11 cellular contexts compared by ENCODE assay signal in the genomic region with DNA sequence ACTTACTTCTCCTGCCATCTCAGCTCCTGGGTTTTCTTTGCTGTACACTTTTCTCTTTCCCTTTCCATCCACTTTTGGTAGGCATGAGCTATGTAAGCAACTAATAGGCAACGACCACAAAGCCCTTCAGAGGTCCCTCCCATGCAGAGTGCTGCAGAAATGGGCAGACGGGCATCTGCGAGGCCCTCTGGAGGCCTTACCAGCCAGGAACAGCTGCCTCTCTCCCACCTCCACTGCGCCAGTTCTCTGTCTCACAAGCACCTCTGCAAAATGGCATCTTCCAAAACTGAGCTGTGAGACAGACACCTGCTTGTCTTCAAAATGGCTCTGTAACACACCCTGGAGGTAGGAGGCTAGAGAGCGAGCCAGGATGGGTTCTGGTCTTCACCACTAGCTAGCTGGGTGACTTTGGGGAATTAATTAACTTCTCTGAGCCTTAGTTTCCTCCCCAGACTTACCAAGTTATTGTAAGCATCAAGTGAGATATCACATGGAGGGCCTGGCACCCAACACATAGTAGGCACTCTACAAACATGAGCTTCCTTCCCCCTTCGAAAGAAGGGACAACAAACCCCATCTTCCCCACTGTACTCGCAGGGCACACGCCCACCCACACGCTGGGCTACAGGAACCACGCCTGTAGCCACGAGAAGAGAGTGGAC.
DNase-seq lines count a peak whose midpoint lies in the region; ATAC-seq and TF ChIP-seq lines count a peak whose summit lies in the region.
"Had no signal": no experiment of that assay in that cellular context is flagged by ENCODE, and none has a peak within 500 bp of the region (broad histone marks: within the 10 kb centered on the region; RNA-seq: fewer than 3 reads in every experiment).

No MANE protein-coding gene starts in this region.

- in situ Hi-C loops in Panc1 (cut with HindIII; ENCODE audit: low pct_unique_long_range_greater_than_20kb, low sequenced_read_pairs): no loop called here

- peaks cover 54% of the 10 kb centered on the region for H3K79me2 ChIP-seq in hepatocyte

- 91% methylated on average over 11 of the region's 11 CpGs for whole genome bisulfite sequencing in hepatocyte (ENCODE audit: low lambda C conversion rate, missing lambda C conversion rate)

- no peaks in the 10 kb centered on the region for H3K27me3 ChIP-seq in Panc1 (ENCODE audit: control insufficient read depth, insufficient read depth, low read length)
- H3K27me3 ChIP-seq in hepatocyte: no peaks in the 10 kb centered on the region
- H3K27me3 ChIP-seq: colonic mucosa had no signal

- peak; percentile 54 for TF ChIP-seq CTCF in Panc1 (IDR thresholded peaks at IDR 0.05)
- TF ChIP-seq CTCF in hepatocyte (IDR thresholded peaks at IDR 0.05; ENCODE audit: poor library complexity): no peak

- intact Hi-C loops in Panc1 (cut with micrococcal nuclease; ENCODE audit: unreplicated experiment): loop anchor here (10.0 kb wide), 1 partner anchor 185 kb away; no protein-coding TSS in a partner anchor

- BruUV-seq in Panc1 (replicated peaks; lab: Mats Ljungman, UMichigan): no TSS peak

- DNase-seq in NCI-H1417 (lab: John Stamatoyannopoulos, UW) (peak in 2 of 3 experiments; percentile 21 to 51), NCI-H1417 treated with DMSO at 0.1 percent for 48 hours (lab: John Stamatoyannopoulos, UW) (no peak), HT-29 (ENCODE audit: low spot score) (peak; percentile 31), Panc1 (ENCODE audit: low read depth, low spot score) (no peak), hepatocyte (ENCODE audit: low spot score) (no peak)
- DNase-seq in stimulated activated CD8-positive, alpha-beta memory T cell treated with anti-CD3 and anti-CD28 coated beads, Interleukin-4, amount 100 ng/mL, for 48 hours: no peak
- no peak for DNase-seq in stimulated activated CD4-positive, alpha-beta T cell treated with anti-CD3 and anti-CD28 coated beads, Interleukin-4, amount 100 ng/mL, for 4 hours
- DNase-seq: activated CD4-positive, alpha-beta T cell treated with anti-CD3 and anti-CD28 coated beads for 1 hour; activated naive CD4-positive, alpha-beta T cell had no signal

- ATAC-seq in Panc1: no peak
- no peak for ATAC-seq in GM21360 (IDR thresholded peaks at IDR 0.05; ENCODE audit: unreplicated experiment)

- no peaks in the 10 kb centered on the region for H4K20me1 ChIP-seq in hepatocyte (ENCODE audit: insufficient read depth, poor library complexity, severe bottlenecking)

- H3K27ac ChIP-seq in Panc1 (ENCODE audit: low read length) (peak overlapping the region; percentile 51), hepatocyte (peak overlapping the region; percentile 94)
- H3K27ac ChIP-seq: colonic mucosa had no signal

- no peak overlapping the region for H3K4me2 ChIP-seq in hepatocyte

- H3K9me2 ChIP-seq in hepatocyte (replicated peaks; ENCODE audit: insufficient read depth): no peaks in the 10 kb centered on the region

- no peak overlapping the region for H3K4me3 ChIP-seq in Panc1 (ENCODE audit: low read depth in 2 of 2, low read length in 2 of 2)
- H3K4me3 ChIP-seq in hepatocyte: no peak overlapping the region
- H3K4me3 ChIP-seq: colonic mucosa had no signal

- POLR2A ChIA-PET in Panc1 (lab: Charles Lee): interaction anchor here (0.6 kb wide), 1 partner anchor 39 kb away, joined by 3 read pairs; no protein-coding TSS in a partner anchor

- H3K4me1 ChIP-seq in Panc1 (ENCODE audit: control insufficient read depth, insufficient read depth, low read length) (peaks cover 77% of the 10 kb centered on the region), hepatocyte (ENCODE audit: insufficient read depth) (peaks cover 57% of the 10 kb centered on the region)

- H3K9me3 ChIP-seq in Panc1 (ENCODE audit: control insufficient read depth, insufficient read depth, low read depth, low read length) (no peaks in the 10 kb centered on the region), hepatocyte (ENCODE audit: low read depth) (no peaks in the 10 kb centered on the region)
- H3K9me3 ChIP-seq: colonic mucosa had no signal

- CTCF ChIA-PET in Panc1 (lab: Charles Lee): no interaction called here

- H2AFZ ChIP-seq in hepatocyte: no peak overlapping the region

- H3K36me3 ChIP-seq in Panc1 (ENCODE audit: control insufficient read depth, insufficient read depth, low read length) (no peaks in the 10 kb centered on the region), hepatocyte (replicated peaks; ENCODE audit: insufficient read depth, low read depth) (no peaks in the 10 kb centered on the region)
- H3K36me3 ChIP-seq: colonic mucosa had no signal

Comparison
In these comparisons a context has a peak if more than half of its experiments do, and no peak if none do; other contexts are left out.
1. DNase-seq: peak in NCI-H1417 (2 of 3) and HT-29 (single experiment); none in NCI-H1417 treated with DMSO at 0.1 percent for 48 hours (single experiment), Panc1 (single experiment), hepatocyte (single experiment), stimulated activated CD8-positive, alpha-beta memory T cell treated with anti-CD3 and anti-CD28 coated beads, Interleukin-4, amount 100 ng/mL, for 48 hours (single experiment) and stimulated activated CD4-positive, alpha-beta T cell treated with anti-CD3 and anti-CD28 coated beads, Interleukin-4, amount 100 ng/mL, for 4 hours (0 of 2).